8 cellular contexts compared by ENCODE assay signal in the genomic region with DNA sequence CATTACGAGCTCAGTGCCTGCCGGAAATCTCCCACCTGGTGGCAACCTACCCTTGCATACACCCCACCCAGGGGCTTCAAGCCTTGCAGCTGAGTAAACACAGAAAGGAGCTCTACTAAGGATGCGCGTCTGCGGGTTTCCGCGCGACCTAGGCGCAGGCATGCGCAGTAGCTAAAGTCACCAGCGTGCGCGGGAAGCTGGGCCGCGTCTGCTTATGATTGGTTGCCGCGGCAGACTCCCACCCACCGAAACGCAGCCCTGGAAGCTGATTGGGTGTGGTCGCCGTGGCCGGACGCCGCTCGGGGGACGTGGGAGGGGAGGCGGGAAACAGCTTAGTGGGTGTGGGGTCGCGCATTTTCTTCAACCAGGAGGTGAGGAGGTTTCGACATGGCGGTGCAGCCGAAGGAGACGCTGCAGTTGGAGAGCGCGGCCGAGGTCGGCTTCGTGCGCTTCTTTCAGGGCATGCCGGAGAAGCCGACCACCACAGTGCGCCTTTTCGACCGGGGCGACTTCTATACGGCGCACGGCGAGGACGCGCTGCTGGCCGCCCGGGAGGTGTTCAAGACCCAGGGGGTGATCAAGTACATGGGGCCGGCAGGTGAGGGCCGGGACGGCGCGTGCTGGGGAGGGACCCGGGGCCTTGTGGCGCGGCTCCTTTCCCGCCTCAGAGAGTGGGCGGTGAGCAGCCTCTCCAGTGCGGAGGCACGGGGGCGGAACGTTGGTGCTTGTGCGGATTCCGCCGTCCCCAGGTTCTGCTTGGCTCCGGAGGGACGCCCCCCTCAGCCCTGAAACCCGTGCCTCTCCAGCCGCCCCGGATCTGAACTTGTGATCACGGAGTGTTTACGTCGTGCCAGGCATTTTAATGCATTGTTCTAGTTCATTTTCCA. TPM values are rescaled to one million over a fixed set of nuclear protein-coding genes. Genes with fewer than 3 reads are reported as not detected.
DNase-seq lines count a peak whose midpoint lies in the region; ATAC-seq and TF ChIP-seq lines count a peak whose summit lies in the region.

A gene (plus strand): TSS at position 352 of the 887 bp plus-strand sequence. CDS start 36 bp downstream, at position 388.

- DNase-seq in DMS153 treated with DMSO at 0.1 percent for 48 hours (lab: John Stamatoyannopoulos, UW; ENCODE audit: unreplicated experiment): peak; percentile 97
- DNase-seq in KBM-7: peak; percentile 96
- DNase-seq in PC-9: peak; percentile 86 to 93
- DNase-seq in activated T-cell treated with anti-CD3 and anti-CD28 coated beads for 48 hours (ENCODE audit: low read depth): peak; percentile 91
- no peak for DNase-seq in epithelial cell of proximal tubule (ENCODE audit: low read depth)
- peak; percentile 91 for DNase-seq in mucosa of gallbladder (ENCODE audit: low spot score)
- DNase-seq in stimulated activated CD8-positive, alpha-beta memory T cell treated with anti-CD3 and anti-CD28 coated beads, Interleukin-4, amount 100 ng/mL, for 24 hours (ENCODE audit: low read depth): peak; percentile 92

- H3K4me2 ChIP-seq in PC-9: peak within 1 kb of the TSS; percentile 96

- H3K9me2 ChIP-seq in PC-9 (ENCODE audit: insufficient read depth): no peaks in the 10 kb centered on the region

- intact Hi-C loops in PC-9 (cut with micrococcal nuclease; ENCODE audit: unreplicated experiment): loop anchor here (5.0 kb wide), 1 partner anchor 379 kb away; a partner anchor contains a TSS

- TF ChIP-seq CTCF in PC-9 (conservative IDR thresholded peaks at IDR 0.05) (no peak), epithelial cell of proximal tubule (conservative IDR thresholded peaks at IDR 0.05; ENCODE audit: low read depth, low read length) (no peak)

- H3K27me3 ChIP-seq in PC-9 (ENCODE audit: insufficient read depth, low read depth): no peaks in the 10 kb centered on the region

- peak within 1 kb of the TSS; percentile 42 for H3K27ac ChIP-seq in PC-9

- peaks cover 4% of the 10 kb centered on the region; the same call in 1 of the 2 replicates for H3K36me3 ChIP-seq in PC-9 (ENCODE audit: low read depth)

- peaks cover 50% of the 10 kb centered on the region for H3K79me2 ChIP-seq in PC-9 (ENCODE audit: low read depth)

- no peaks in the 10 kb centered on the region for H4K20me1 ChIP-seq in PC-9 (ENCODE audit: insufficient read depth)

- peak within 1 kb of the TSS; percentile 95 for H2AFZ ChIP-seq in PC-9

- POLR2A ChIA-PET in PC-9 (lab: Charles Lee; ENCODE audit: unreplicated experiment): interaction anchor here (0.6 to 0.8 kb wide), 3 partner anchors 12 to 69 kb away, joined by 5 to 15 read pairs (median 6); no protein-coding TSS in a partner anchor

- peak; percentile 95 for ATAC-seq in GM21717 (IDR thresholded peaks at IDR 0.05; ENCODE audit: unreplicated experiment)

- H3K9me3 ChIP-seq in PC-9 (ENCODE audit: insufficient read depth, low read depth): no peaks in the 10 kb centered on the region

- BruUV-seq in PC-9 (replicated peaks; lab: Mats Ljungman, UMichigan): no TSS peak

- in situ Hi-C loops in KBM-7 (cut with MboI; ENCODE audit: low pct_unique_long_range_greater_than_20kb, low sequenced_read_pairs): no loop called here

- CTCF ChIA-PET in PC-9 (lab: Charles Lee): interaction anchor here (1.0 kb wide), 2 partner anchors 68 to 380 kb away, joined by 3 to 6 read pairs; a partner anchor contains a TSS

- H3K4me3 ChIP-seq in PC-9 (peak within 1 kb of the TSS; percentile 61), epithelial cell of proximal tubule (ENCODE audit: low read depth, low read length) (peak within 1 kb of the TSS; percentile 72)

- H3K4me1 ChIP-seq in PC-9 (replicated peaks; ENCODE audit: insufficient read depth): peaks cover 20% of the 10 kb centered on the region

- H3F3A ChIP-seq in PC-9 (ENCODE audit: insufficient read depth, low read depth): peaks cover 9% of the 10 kb centered on the region; the same call in 1 of the 2 replicates

RNA-seq across cellular contexts. Expression of the gene that starts here (rescaled TPM):
- total RNA-seq in PC-9 (2021) (41.7 and 54.2 TPM in 2 replicates), epithelial cell of proximal tubule (38.1 and 46.2 TPM in 2 replicates), mucosa of gallbladder (13.2 TPM)
